Comparison of ENCODE assay signal across 8 cellular contexts in genomic region chr7:38222481-38223096, GRCh38. TPM values are rescaled to one million over a fixed set of nuclear protein-coding genes. Genes with fewer than 3 reads are reported as not detected.
DNase-seq lines count a peak whose midpoint lies in the region; ATAC-seq and TF ChIP-seq lines count a peak whose summit lies in the region.

No MANE protein-coding gene starts in this region.

- peaks cover 0 to 10% (median 0%) of the 10 kb centered on the region in 12 donors for H3K4me1 ChIP-seq in heart left ventricle

- H3K27ac ChIP-seq in heart left ventricle: peak overlapping the region in 1 of 12 donors; percentile 11

- TF ChIP-seq POLR2A in heart left ventricle (IDR thresholded peaks at IDR 0.05): no peak

- H3K4me1 Mint-ChIP-seq in activated CD8-positive, alpha-beta T cell treated with anti-CD3 and anti-CD28 coated beads for 36 hours (ENCODE audit: low read depth): peaks cover 36% of the 10 kb centered on the region

- H3K27me3 ChIP-seq in GM06990 (replicated peaks; ENCODE audit: control insufficient read depth, insufficient read depth, low read length) (no peaks in the 10 kb centered on the region), heart left ventricle (no peaks in the 10 kb centered on the region), MG63 (no peaks in the 10 kb centered on the region)

- POLR2A ChIA-PET in activated CD8-positive, alpha-beta T cell treated with anti-CD3 and anti-CD28 coated beads for 36 hours (lab: Charles Lee): interaction anchor here (1.1 kb wide), 1 partner anchor 113 kb away, joined by 3 read pairs; no protein-coding TSS in a partner anchor

- H3K9me3 ChIP-seq in heart left ventricle: no peaks in the 10 kb centered on the region
- H3K9me3 ChIP-seq in MG63: no peaks in the 10 kb centered on the region

- ATAC-seq in HG03097 (IDR thresholded peaks at IDR 0.05; ENCODE audit: low FRiP score, unreplicated experiment) (peak; percentile 51), heart left ventricle (peak; percentile 68 to 81 (median 70))
- ATAC-seq in activated CD8-positive, alpha-beta T cell treated with anti-CD3 and anti-CD28 coated beads for 36 hours: peak; percentile 61

- peak overlapping the region; percentile 37 for H3K27ac Mint-ChIP-seq in activated CD8-positive, alpha-beta T cell treated with anti-CD3 and anti-CD28 coated beads for 36 hours

- H3K36me3 ChIP-seq in GM06990 (ENCODE audit: control insufficient read depth, insufficient read depth, low read length) (peaks cover 11% of the 10 kb centered on the region), heart left ventricle (peaks cover 0 to 86% (median 52%) of the 10 kb centered on the region in 9 donors), MG63 (peaks cover 27% of the 10 kb centered on the region)

- CTCF ChIA-PET in activated CD8-positive, alpha-beta T cell treated with anti-CD3 and anti-CD28 coated beads for 36 hours (lab: Charles Lee): interaction anchor here (0.8 to 9.9 kb wide), 27 partner anchors 9 to 305 kb away, joined by 3 to 247 read pairs (median 4); no protein-coding TSS in a partner anchor

- intact Hi-C loops in activated CD8-positive, alpha-beta T cell treated with anti-CD3 and anti-CD28 coated beads for 36 hours (cut with micrococcal nuclease): loop anchor here (1.0 kb wide), 1 partner anchor 115 kb away; no protein-coding TSS in a partner anchor
- intact Hi-C loops in heart left ventricle (cut with DNase I): loop anchor here (1.0 to 10.0 kb wide), 8 partner anchors 92 to 322 kb away; partner anchors contain the start of gene SFRP4 (in 4 of the 10)

- no peak overlapping the region for H3K4me3 Mint-ChIP-seq in activated CD8-positive, alpha-beta T cell treated with anti-CD3 and anti-CD28 coated beads for 36 hours

- H3K4me3 ChIP-seq in GM06990 (replicated peaks; ENCODE audit: low read depth, low read length): no peak overlapping the region
- no peak overlapping the region for H3K4me3 ChIP-seq in heart left ventricle
- no peak overlapping the region for H3K4me3 ChIP-seq in MG63

- H3K27me3 Mint-ChIP-seq in activated CD8-positive, alpha-beta T cell treated with anti-CD3 and anti-CD28 coated beads for 36 hours: no peaks in the 10 kb centered on the region

- DNase-seq in A172 (ENCODE audit: low spot score): peak; percentile 52
- no peak for DNase-seq in GM06990 (ENCODE audit: extremely low read depth, insufficient read length)
- peak; percentile 17 for DNase-seq in NCI-H2196 treated with DMSO at 0.1 percent for 48 hours (lab: John Stamatoyannopoulos, UW; ENCODE audit: unreplicated experiment)
- DNase-seq in activated CD8-positive, alpha-beta T cell treated with anti-CD3 and anti-CD28 coated beads for 36 hours: no peak
- DNase-seq in heart left ventricle: no peak
- peak; percentile 15 for DNase-seq in pulmonary artery endothelial cell (ENCODE audit: low read depth, low spot score)
- no peak for DNase-seq in MG63

- no peaks in the 10 kb centered on the region for H3K9me3 Mint-ChIP-seq in activated CD8-positive, alpha-beta T cell treated with anti-CD3 and anti-CD28 coated beads for 36 hours

- WGBS in heart left ventricle, 4 donors: 59 to 62% (median 61%) methylated on average over 5 of the region's 5 CpGs

- TF ChIP-seq CTCF in GM06990 (IDR thresholded peaks at IDR 0.05; ENCODE audit: insufficient read depth, low read length, poor library complexity, severe bottlenecking) (peak; percentile 68), heart left ventricle (IDR thresholded peaks at IDR 0.05) (peak; percentile 83 to 95 (median 89))
- TF ChIP-seq CTCF in activated CD8-positive, alpha-beta T cell treated with anti-CD3 and anti-CD28 coated beads for 36 hours (IDR thresholded peaks at IDR 0.05): peak; percentile 90

- peaks cover 25% of the 10 kb centered on the region for H3K36me3 Mint-ChIP-seq in activated CD8-positive, alpha-beta T cell treated with anti-CD3 and anti-CD28 coated beads for 36 hours (ENCODE audit: low read depth)

RNA-seq across cellular contexts. Expression of gene STARD3NL, which starts 44.5 kb away (rescaled TPM):
- 160 and 163 TPM in 2 replicates for total RNA-seq in A172 (2014; rRNA removed; shearing (Covaris generic))
- 10 to 100 TPM; 28.0 to 28.8 TPM for total RNA-seq in activated CD8-positive, alpha-beta T cell treated with anti-CD3 and anti-CD28 coated beads for 36 hours
- 10 to 100 TPM; 21.1 to 33.7 (median 23.8) TPM for total RNA-seq in heart left ventricle
- polyA plus RNA-seq in heart left ventricle: 10 to 100 TPM; 10.3 to 37.6 TPM
- 97.1 and 127 TPM in 2 replicates for total RNA-seq in pulmonary artery endothelial cell
- 70.1 and 81.2 TPM in 2 replicates for total RNA-seq in MG63 (2014; rRNA removed; shearing (Covaris generic); ENCODE audit: low replicate concordance)

Comparison
In these comparisons a context has a peak if more than half of its experiments do, and no peak if none do; other contexts are left out.
1. DNase-seq: peak in A172 (single experiment), NCI-H2196 treated with DMSO at 0.1 percent for 48 hours (single experiment) and pulmonary artery endothelial cell (single experiment); none in GM06990 (single experiment), activated CD8-positive, alpha-beta T cell treated with anti-CD3 and anti-CD28 coated beads for 36 hours (single experiment), heart left ventricle (0 of 5) and MG63 (single experiment).
2. Peak in every context shown above with its lines, with median percentiles within 50 percentile points of each other: CTCF ChIP-seq and ATAC-seq.